29 cellular contexts compared by ENCODE assay signal in the genomic region with DNA sequence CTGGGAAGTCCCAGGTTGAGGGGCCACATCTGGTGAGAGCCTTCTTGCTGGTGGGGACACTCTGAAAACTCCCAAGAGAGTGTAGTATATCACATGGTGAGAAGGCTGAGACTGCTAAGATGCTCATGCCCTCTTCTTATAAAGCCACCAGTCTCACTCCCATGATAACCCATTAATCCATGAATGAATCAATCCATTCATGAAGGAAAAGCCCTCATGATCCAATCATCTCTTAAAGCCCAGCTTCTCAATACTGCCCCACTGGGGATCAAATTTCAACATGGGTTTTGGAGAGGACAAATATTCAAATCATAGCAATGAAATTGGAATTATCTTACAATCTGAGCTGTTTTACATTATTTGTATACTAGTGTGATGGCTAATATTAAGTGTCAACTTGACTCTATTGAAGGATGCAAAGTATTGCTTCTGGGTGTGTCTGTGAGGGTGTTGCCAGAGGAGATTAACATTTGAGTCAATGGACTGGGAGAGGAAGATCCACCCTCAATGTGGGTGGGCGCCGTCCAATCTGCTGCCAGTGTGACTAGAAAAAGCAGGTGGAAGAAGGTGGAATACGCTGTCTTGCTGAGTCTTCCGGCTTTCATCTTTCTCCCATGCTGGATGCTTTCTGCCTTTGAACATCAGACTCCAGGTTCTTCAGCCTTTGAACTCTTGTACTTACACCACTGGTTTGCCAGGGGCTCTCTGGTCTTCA.
"Had no signal": no experiment of that assay in that cellular context is flagged by ENCODE, and none has a peak within 500 bp of the region (broad histone marks: within the 10 kb centered on the region; RNA-seq: fewer than 3 reads in every experiment).

No MANE protein-coding gene starts in this region.

- H3K9me3 ChIP-seq: esophagus muscularis mucosa, left ventricle myocardium inferior, lower lobe of right lung, ovary, psoas muscle, spleen, testis, tibial artery, upper lobe of left lung had no signal

- FAIRE-seq: endothelial cell of umbilical vein, urothelium cell line had no signal

- H3K27ac ChIP-seq: dorsolateral prefrontal cortex, esophagus muscularis mucosa, foreskin keratinocyte, left ventricle myocardium inferior, lower lobe of right lung, ovary, psoas muscle, skin epidermis, spleen, testis, tibial artery, upper lobe of left lung had no signal

- H3K36me3 ChIP-seq: esophagus muscularis mucosa, left ventricle myocardium inferior, lower lobe of right lung, ovary, spleen, tibial artery, upper lobe of left lung had no signal

- DNase-seq: dorsolateral prefrontal cortex; effector memory CD4-positive, alpha-beta T cell; foreskin keratinocyte; glutamatergic neuron; hypothalamus; immature natural killer cell; islet precursor cell; kidney glomerular epithelial cell; left colon; left ventricle myocardium inferior; lower lobe of right lung; naive thymus-derived CD8-positive, alpha-beta T cell; nephron progenitor cell; nucleus accumbens; ovary; posterior cingulate gyrus; psoas muscle; right cardiac atrium; spleen; stimulated activated CD4-positive, alpha-beta T cell treated with anti-CD3 and anti-CD28 coated beads, Interleukin-4, amount 100 ng/mL, for 4 hours; stimulated activated naive CD8-positive, alpha-beta T cell treated with anti-CD3 and anti-CD28 coated beads, Interleukin-15, Interleukin-2, amounts not matched to agents 100 U/mL and 50 U/mL, for 24 hours; testis; tibial artery; upper lobe of left lung had no signal

- H3K4me3 ChIP-seq: dorsolateral prefrontal cortex, esophagus muscularis mucosa, left ventricle myocardium inferior, lower lobe of right lung, ovary, psoas muscle, skin epidermis, spleen, testis, tibial artery, upper lobe of left lung had no signal

- ATAC-seq: foreskin keratinocyte; left colon; lower lobe of right lung; naive thymus-derived CD8-positive, alpha-beta T cell; right cardiac atrium; stimulated activated memory B cell treated with anti-CD40 and anti-IgM and Interleukin-4, amounts not matched to agents 10 μg/mL and 1 μg/mL and 100 μg/mL, for 72 hours; stimulated activated naive CD8-positive, alpha-beta T cell treated with anti-CD3 and anti-CD28 coated beads, Interleukin-15, Interleukin-2, amounts not matched to agents 100 U/mL and 50 U/mL, for 24 hours had no signal

- H3K4me1 ChIP-seq: esophagus muscularis mucosa, foreskin keratinocyte, left ventricle myocardium inferior, lower lobe of right lung, testis, tibial artery had no signal

- H3K27me3 ChIP-seq: dorsolateral prefrontal cortex, esophagus muscularis mucosa, ovary, spleen, testis, tibial artery, upper lobe of left lung had no signal
